In the genomic region with DNA sequence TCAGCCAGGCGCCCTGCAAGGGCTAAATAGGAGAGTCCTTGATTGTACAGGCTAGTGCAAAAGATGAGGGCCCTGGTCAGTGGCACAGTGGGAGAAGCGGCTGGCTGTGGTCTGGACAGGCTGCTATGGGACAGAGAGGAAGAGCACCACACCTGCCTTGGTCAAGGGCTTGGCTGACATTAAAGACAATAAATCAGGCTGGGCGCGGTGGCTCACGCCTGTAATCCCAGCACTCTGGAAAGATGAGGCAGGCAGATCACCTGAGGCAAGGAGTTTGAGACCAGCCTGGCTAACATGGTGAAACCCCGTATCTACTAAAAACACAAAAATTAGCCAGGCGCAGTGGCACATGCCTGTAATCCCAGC, we compare ENCODE assay signal across 19 cellular contexts.
DNase-seq lines count a peak whose midpoint lies in the region; FAIRE-seq and TF ChIP-seq lines count a peak whose summit lies in the region.
"Had no signal": no experiment of that assay in that cellular context is flagged by ENCODE, and none has a peak within 500 bp of the region (broad histone marks: within the 10 kb centered on the region; RNA-seq: fewer than 3 reads in every experiment).

No MANE protein-coding gene starts in this region.

- no peak for FAIRE-seq in kidney (lab: Jason Lieb, UNC)

- no peak for DNase-seq in activated CD4-positive, alpha-beta T cell treated with anti-CD3 and anti-CD28 coated beads, Interleukin-2, amount 10 ng/mL, durations not matched to agents 7 days and 5 days
- DNase-seq in activated CD4-positive, alpha-beta T cell treated with anti-CD3 and anti-CD28 coated beads, Interleukin-2, amount 10 ng/mL, durations not matched to agents 24 days and 14 days = no peak
- DNase-seq in WERI-Rb-1 (peak; percentile 19), hepatocyte (ENCODE audit: low spot score) (no peak), transverse colon (peak; percentile 26), kidney (no peak), LoVo (ENCODE audit: low spot score) (no peak)
- no peak for DNase-seq in stimulated activated CD4-positive, alpha-beta T cell treated with anti-CD3 and anti-CD28 coated beads, Interleukin-12 subunit alpha, Interleukin-12 subunit beta, amount 100 ng/mL, for 4 hours
- DNase-seq: activated gamma-delta T cell; HCEC 1CT; islet precursor cell; NCI-H524 treated with DMSO at 0.1 percent for 48 hours; nucleus accumbens; right lobe of liver; stimulated activated CD4-positive, alpha-beta T cell treated with anti-CD3 and anti-CD28 coated beads, Interleukin-2, amount 100 ng/mL, for 48 hours had no signal

- in situ Hi-C loops in transverse colon (cut with MboI; ENCODE audit: low pct_ligation_motif_present in 1 of 4, low pct_unique_long_range_greater_than_20kb in 1 of 4, low sequenced_read_pairs in 3 of 4) = no loop called here

- POLR2A ChIA-PET in activated CD4-positive, alpha-beta T cell treated with anti-CD3 and anti-CD28 coated beads, Interleukin-2, amount 10 ng/mL, durations not matched to agents 7 days and 5 days (lab: Charles Lee) = no interaction called here

- no peak overlapping the region for H2AFZ ChIP-seq in hepatocyte

- no peak overlapping the region for H3K4me3 Mint-ChIP-seq in activated CD4-positive, alpha-beta T cell treated with anti-CD3 and anti-CD28 coated beads, Interleukin-2, amount 10 ng/mL, durations not matched to agents 7 days and 5 days
- no peak overlapping the region for H3K4me3 Mint-ChIP-seq in activated CD4-positive, alpha-beta T cell treated with anti-CD3 and anti-CD28 coated beads, Interleukin-2, amount 10 ng/mL, durations not matched to agents 24 days and 14 days

- H3K36me3 ChIP-seq in WERI-Rb-1 (no peaks in the 10 kb centered on the region), hepatocyte (replicated peaks; ENCODE audit: insufficient read depth, low read depth) (no peaks in the 10 kb centered on the region), transverse colon (no peaks in the 10 kb centered on the region), kidney (ENCODE audit: control insufficient read depth in 1 of 2, insufficient read depth in 2 of 2, low read length in 2 of 2) (peaks cover 4 to 9% of the 10 kb centered on the region in 2 donors)
- H3K36me3 ChIP-seq: thoracic aorta had no signal

- peaks cover 3% of the 10 kb centered on the region for H3K9me3 Mint-ChIP-seq in activated CD4-positive, alpha-beta T cell treated with anti-CD3 and anti-CD28 coated beads, Interleukin-2, amount 10 ng/mL, durations not matched to agents 7 days and 5 days
- H3K9me3 Mint-ChIP-seq in activated CD4-positive, alpha-beta T cell treated with anti-CD3 and anti-CD28 coated beads, Interleukin-2, amount 10 ng/mL, durations not matched to agents 24 days and 14 days = peaks cover 3% of the 10 kb centered on the region

- H4K20me1 ChIP-seq in hepatocyte (ENCODE audit: insufficient read depth, poor library complexity, severe bottlenecking) = no peaks in the 10 kb centered on the region

- H3K4me3 ChIP-seq in WERI-Rb-1 (ENCODE audit: low read depth, low read length) (no peak overlapping the region), hepatocyte (no peak overlapping the region), transverse colon (no peak overlapping the region), kidney (ENCODE audit: low read length in 2 of 2) (no peak overlapping the region)
- H3K4me3 ChIP-seq: coronary artery, right lobe of liver, thoracic aorta had no signal

- no peaks in the 10 kb centered on the region for H3K27me3 Mint-ChIP-seq in activated CD4-positive, alpha-beta T cell treated with anti-CD3 and anti-CD28 coated beads, Interleukin-2, amount 10 ng/mL, durations not matched to agents 7 days and 5 days
- no peaks in the 10 kb centered on the region for H3K27me3 Mint-ChIP-seq in activated CD4-positive, alpha-beta T cell treated with anti-CD3 and anti-CD28 coated beads, Interleukin-2, amount 10 ng/mL, durations not matched to agents 24 days and 14 days

- H3K4me1 Mint-ChIP-seq in activated CD4-positive, alpha-beta T cell treated with anti-CD3 and anti-CD28 coated beads, Interleukin-2, amount 10 ng/mL, durations not matched to agents 7 days and 5 days = peaks cover 66% of the 10 kb centered on the region
- H3K4me1 Mint-ChIP-seq in activated CD4-positive, alpha-beta T cell treated with anti-CD3 and anti-CD28 coated beads, Interleukin-2, amount 10 ng/mL, durations not matched to agents 24 days and 14 days = peaks cover 53% of the 10 kb centered on the region

- peaks cover 4% of the 10 kb centered on the region for H3K36me3 Mint-ChIP-seq in activated CD4-positive, alpha-beta T cell treated with anti-CD3 and anti-CD28 coated beads, Interleukin-2, amount 10 ng/mL, durations not matched to agents 7 days and 5 days (ENCODE audit: low read depth)
- H3K36me3 Mint-ChIP-seq in activated CD4-positive, alpha-beta T cell treated with anti-CD3 and anti-CD28 coated beads, Interleukin-2, amount 10 ng/mL, durations not matched to agents 24 days and 14 days (ENCODE audit: low read depth) = peaks cover 9% of the 10 kb centered on the region

- TF ChIP-seq POLR2A in transverse colon (IDR thresholded peaks at IDR 0.05) = no peak

- peaks cover 4% of the 10 kb centered on the region for H3K4me1 ChIP-seq in hepatocyte (ENCODE audit: insufficient read depth)
- peaks cover 0 to 20% (median 16%) of the 10 kb centered on the region in 4 donors for H3K4me1 ChIP-seq in transverse colon
- H3K4me1 ChIP-seq in kidney (ENCODE audit: control insufficient read depth in 1 of 2, insufficient read depth in 1 of 2, low read depth in 1 of 2, low read length in 2 of 2) = no peaks in the 10 kb centered on the region
- H3K4me1 ChIP-seq: right lobe of liver had no signal

- H3K27ac ChIP-seq in WERI-Rb-1 = no peak overlapping the region
- peak overlapping the region; percentile 72 for H3K27ac ChIP-seq in hepatocyte
- H3K27ac ChIP-seq in transverse colon = peak overlapping the region; percentile 37 to 80 (median 62)
- no peak overlapping the region for H3K27ac ChIP-seq in kidney (ENCODE audit: low read depth in 2 of 2, low read length in 2 of 2)
- H3K27ac ChIP-seq: C4-2B, right lobe of liver, thoracic aorta, VCaP had no signal

- no peaks in the 10 kb centered on the region for H3K9me2 ChIP-seq in hepatocyte (replicated peaks; ENCODE audit: insufficient read depth)

- H3K9me3 ChIP-seq in WERI-Rb-1 (ENCODE audit: severe bottlenecking) = no peaks in the 10 kb centered on the region
- H3K9me3 ChIP-seq in hepatocyte (ENCODE audit: low read depth) = no peaks in the 10 kb centered on the region
- H3K9me3 ChIP-seq in transverse colon = no peaks in the 10 kb centered on the region
- H3K9me3 ChIP-seq in kidney (ENCODE audit: control insufficient read depth in 1 of 2, low read length in 2 of 2) = no peaks in the 10 kb centered on the region
- H3K9me3 ChIP-seq: right lobe of liver, thoracic aorta had no signal

- TF ChIP-seq EP300 in transverse colon (IDR thresholded peaks at IDR 0.05; ENCODE audit: low read depth) = no peak

- 88% methylated on average over 7 of the region's 7 CpGs for WGBS in hepatocyte (ENCODE audit: low lambda C conversion rate, missing lambda C conversion rate)
- 62% methylated on average over 7 of the region's 7 CpGs; no CpG with 5 or more reads in 1 of the 2 donors for WGBS in transverse colon (ENCODE audit: low coverage in 1 of 2), 2 donors

- H3K27ac Mint-ChIP-seq in activated CD4-positive, alpha-beta T cell treated with anti-CD3 and anti-CD28 coated beads, Interleukin-2, amount 10 ng/mL, durations not matched to agents 7 days and 5 days = peak overlapping the region; percentile 61
- no peak overlapping the region for H3K27ac Mint-ChIP-seq in activated CD4-positive, alpha-beta T cell treated with anti-CD3 and anti-CD28 coated beads, Interleukin-2, amount 10 ng/mL, durations not matched to agents 24 days and 14 days

- no peaks in the 10 kb centered on the region for H3K79me2 ChIP-seq in hepatocyte

- CTCF ChIA-PET in activated CD4-positive, alpha-beta T cell treated with anti-CD3 and anti-CD28 coated beads, Interleukin-2, amount 10 ng/mL, durations not matched to agents 7 days and 5 days (lab: Charles Lee) = interaction anchor here (0.9 to 1.6 kb wide), 3 partner anchors 10 to 30 kb away, joined by 3 to 5 read pairs (median 4); no protein-coding TSS in a partner anchor

- no peak overlapping the region for H3K9ac ChIP-seq in kidney (ENCODE audit: low read length in 2 of 2)

- no peak for TF ChIP-seq CTCF in WERI-Rb-1 (IDR thresholded peaks at IDR 0.05; ENCODE audit: low read depth, low read length)
- no peak for TF ChIP-seq CTCF in hepatocyte (IDR thresholded peaks at IDR 0.05; ENCODE audit: poor library complexity)
- no peak for TF ChIP-seq CTCF in transverse colon (IDR thresholded peaks at IDR 0.05)
- TF ChIP-seq CTCF in kidney (IDR thresholded peaks at IDR 0.05; ENCODE audit: borderline replicate concordance, extremely low read depth, insufficient read depth) = no peak

- intact Hi-C loops in activated CD4-positive, alpha-beta T cell treated with anti-CD3 and anti-CD28 coated beads, Interleukin-2, amount 10 ng/mL, durations not matched to agents 24 days and 14 days (cut with micrococcal nuclease) = loop anchor here (10.0 kb wide), 1 partner anchor 393 kb away; the partner anchor contains the start of gene EDARADD
- intact Hi-C loops in transverse colon (cut with DNase I; ENCODE audit: low total_unique reads) (no loop called here), kidney (cut with DNase I) (no loop called here)

- H3K4me2 ChIP-seq in hepatocyte = peak overlapping the region; percentile 2

- H3K27me3 ChIP-seq in WERI-Rb-1 (ENCODE audit: insufficient read depth, low read depth, severe bottlenecking) = no peaks in the 10 kb centered on the region
- H3K27me3 ChIP-seq in hepatocyte = no peaks in the 10 kb centered on the region
- H3K27me3 ChIP-seq in transverse colon = no peaks in the 10 kb centered on the region
- H3K27me3 ChIP-seq: right lobe of liver had no signal

Comparison
In these comparisons a context has a peak if more than half of its experiments do, and no peak if none do; other contexts are left out.
1. DNase-seq: peak in WERI-Rb-1 (single experiment) and transverse colon (single experiment); none in activated CD4-positive, alpha-beta T cell treated with anti-CD3 and anti-CD28 coated beads, Interleukin-2, amount 10 ng/mL, durations not matched to agents 7 days and 5 days (single experiment), activated CD4-positive, alpha-beta T cell treated with anti-CD3 and anti-CD28 coated beads, Interleukin-2, amount 10 ng/mL, durations not matched to agents 24 days and 14 days (single experiment), hepatocyte (single experiment), kidney (single experiment), stimulated activated CD4-positive, alpha-beta T cell treated with anti-CD3 and anti-CD28 coated beads, Interleukin-12 subunit alpha, Interleukin-12 subunit beta, amount 100 ng/mL, for 4 hours (single experiment) and LoVo (single experiment).
2. H3K27ac ChIP-seq: peak in hepatocyte (single experiment) and transverse colon (4 of 4); none in WERI-Rb-1 (single experiment) and kidney (0 of 2).